38 cellular contexts compared by ENCODE assay signal in the genomic region with DNA sequence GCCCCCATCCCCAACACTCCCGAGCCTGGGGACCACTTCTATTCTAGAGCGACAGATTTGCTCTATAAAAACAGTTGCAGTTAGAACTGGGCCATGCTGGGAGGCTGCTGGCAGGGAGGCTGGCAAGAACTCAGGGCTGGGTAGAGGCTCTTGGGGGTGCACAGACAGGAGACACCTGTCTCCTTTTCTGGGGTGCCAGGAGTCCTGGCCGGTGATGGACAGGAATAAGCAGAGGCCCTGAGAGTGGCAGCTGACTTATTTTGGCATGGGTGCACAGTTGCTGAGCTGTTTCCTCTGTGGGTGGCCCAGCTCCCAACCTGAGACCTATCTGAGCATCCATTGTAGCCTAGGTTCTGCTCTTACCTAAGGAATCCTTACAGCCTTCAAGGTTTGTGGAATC. TPM values are rescaled to one million over a fixed set of nuclear protein-coding genes. Genes with fewer than 3 reads are reported as not detected.
"Had no signal": no experiment of that assay in that cellular context is flagged by ENCODE, and none has a peak within 500 bp of the region (broad histone marks: within the 10 kb centered on the region; RNA-seq: fewer than 3 reads in every experiment).

No MANE protein-coding gene starts in this region.

- DNase-seq: activated B cell treated with CpG ODN at 0.5 μM for 24 hours; activated CD4-positive, alpha-beta memory T cell treated with anti-CD3 and anti-CD28 coated beads for 36 hours; activated CD4-positive, alpha-beta T cell treated with anti-CD3 and anti-CD28 coated beads for 4 hours; activated CD4-positive, alpha-beta T cell treated with anti-CD3 and anti-CD28 coated beads, Interleukin-2, amount 10 ng/mL, durations not matched to agents 24 days and 14 days; activated CD4-positive, alpha-beta T cell treated with anti-CD3 and anti-CD28 coated beads, Interleukin-2, amount 50 U/mL, for 1 hour; activated CD4-positive, alpha-beta T cell treated with anti-CD3 and anti-CD28 coated beads, Interleukin-2, amount 50 U/mL, for 4 hours; activated CD4-positive, CD25-positive, alpha-beta regulatory T cell treated with anti-CD3 and anti-CD28 coated beads, Interleukin-2, amount 50 U/mL, for 72 hours; activated CD8-positive, alpha-beta memory T cell treated with anti-CD3 and anti-CD28 coated beads, Interleukin-2, amount 50 U/mL, for 4 hours; activated CD8-positive, alpha-beta T cell treated with anti-CD3 and anti-CD28 coated beads for 36 hours; activated effector memory CD4-positive, alpha-beta T cell treated with anti-CD3 and anti-CD28 coated beads, Interleukin-2, amount 50 U/mL, for 16 hours; activated gamma-delta T cell treated with Interleukin-2 at 50 U/mL for 16 hours; activated naive CD4-positive, alpha-beta T cell; activated naive CD4-positive, alpha-beta T cell treated with anti-CD3 and anti-CD28 coated beads for 36 hours; activated naive CD4-positive, alpha-beta T cell treated with anti-CD3 and anti-CD28 coated beads, Interleukin-2, amount 50 U/mL, for 16 hours; activated naive CD8-positive, alpha-beta T cell treated with anti-CD3 and anti-CD28 coated beads for 36 hours; activated T-cell treated with anti-CD3 and anti-CD28 coated beads for 4 hours; activated T-cell treated with anti-CD3 and anti-CD28 coated beads, Interleukin-2, amount 50 U/mL, for 1 hour; activated T-cell treated with anti-CD3 and anti-CD28 coated beads, Interleukin-2, amount 50 U/mL, for 4 hours; activated T-cell treated with anti-CD3 and anti-CD28 coated beads, Interleukin-2, amount 50 U/mL, for 72 hours; adrenal gland; amniotic stem cell; aorta; body of pancreas; brain microvascular endothelial cell; central memory CD4-positive, alpha-beta T cell; cerebellar nuclear complex; T-helper 1 cell; T-helper 2 cell; T-helper 9 cell had no signal

- H3K4me1 Mint-ChIP-seq: activated CD4-positive, alpha-beta T cell treated with anti-CD3 and anti-CD28 coated beads, Interleukin-2, amount 10 ng/mL, durations not matched to agents 24 days and 14 days; activated naive CD8-positive, alpha-beta T cell treated with anti-CD3 and anti-CD28 coated beads for 36 hours; activated T-helper 17 cell treated with anti-CD3 and anti-CD28 coated beads, Interleukin-2, amount 50 U/mL, for 72 hours had no signal

- H3K4me3 ChIP-seq: adrenal gland, body of pancreas, breast epithelium had no signal

- H3K36me3 Mint-ChIP-seq: activated CD4-positive, alpha-beta memory T cell treated with anti-CD3 and anti-CD28 coated beads for 36 hours; activated naive CD4-positive, alpha-beta T cell treated with anti-CD3 and anti-CD28 coated beads, Interleukin-2, amount 50 U/mL, for 72 hours; activated naive CD8-positive, alpha-beta T cell treated with anti-CD3 and anti-CD28 coated beads for 36 hours had no signal

- ATAC-seq: activated CD8-positive, alpha-beta T cell treated with anti-CD3 and anti-CD28 coated beads for 36 hours; activated naive CD4-positive, alpha-beta T cell treated with anti-CD3 and anti-CD28 coated beads, Interleukin-2, amount 50 U/mL, for 72 hours; activated T-cell treated with anti-CD3 and anti-CD28 coated beads, Interleukin-2, amount 50 U/mL, for 4 hours; activated T-cell treated with anti-CD3 and anti-CD28 coated beads, Interleukin-2, amount 50 U/mL, for 72 hours; activated T-helper 17 cell treated with anti-CD3 and anti-CD28 coated beads, Interleukin-2, amount 50 U/mL, for 72 hours; body of pancreas had no signal

- H3K4me3 Mint-ChIP-seq: activated B cell treated with CpG ODN at 0.5 μM for 24 hours; activated CD4-positive, alpha-beta memory T cell treated with anti-CD3 and anti-CD28 coated beads for 36 hours; activated CD4-positive, alpha-beta T cell treated with anti-CD3 and anti-CD28 coated beads, Interleukin-2, amount 10 ng/mL, durations not matched to agents 24 days and 14 days; activated CD8-positive, alpha-beta T cell treated with anti-CD3 and anti-CD28 coated beads for 36 hours; activated naive CD4-positive, alpha-beta T cell treated with anti-CD3 and anti-CD28 coated beads for 36 hours; activated naive CD8-positive, alpha-beta T cell treated with anti-CD3 and anti-CD28 coated beads for 36 hours; activated T-cell treated with anti-CD3 and anti-CD28 coated beads, Interleukin-2, amount 50 U/mL, for 4 hours; activated T-cell treated with anti-CD3 and anti-CD28 coated beads, Interleukin-2, amount 50 U/mL, for 72 hours; activated T-helper 1 cell treated with anti-CD3 and anti-CD28 coated beads, Interleukin-12 subunit alpha, Interleukin-12 subunit beta, Interleukin-2, Interleukin-4 antibody, amounts not matched to agents 30 ng/mL and 10 ng/mL and 1 ng/mL, durations not matched to agents 14 hours and 24 hours and 36 hours; activated T-helper 17 cell treated with anti-CD3 and anti-CD28 coated beads, Interleukin-2, amount 50 U/mL, for 72 hours; T-helper 1 cell treated with Interleukin-12 subunit alpha and Interleukin-12 subunit beta and Interleukin-4 antibody, amounts not matched to agents 30 μg/mL and 1 μg/mL, for 36 hours; T-helper 2 cell treated with Interferon-gamma antibody and Interleukin-4, amounts not matched to agents 5 μg/mL and 100 μg/mL, for 36 hours had no signal

- H3K9me3 ChIP-seq: adrenal gland, body of pancreas, breast epithelium had no signal

- H3K36me3 ChIP-seq: adrenal gland, brain microvascular endothelial cell, breast epithelium had no signal

- H3K27me3 ChIP-seq: body of pancreas, breast epithelium had no signal

- H3K4me1 ChIP-seq: adrenal gland, body of pancreas, breast epithelium had no signal

- H3K27ac Mint-ChIP-seq: activated B cell treated with CpG ODN at 0.5 μM for 24 hours; activated CD4-positive, alpha-beta memory T cell treated with anti-CD3 and anti-CD28 coated beads for 36 hours; activated CD4-positive, alpha-beta T cell treated with anti-CD3 and anti-CD28 coated beads, Interleukin-2, amount 10 ng/mL, durations not matched to agents 24 days and 14 days; activated CD8-positive, alpha-beta T cell treated with anti-CD3 and anti-CD28 coated beads for 36 hours; activated naive CD4-positive, alpha-beta T cell treated with anti-CD3 and anti-CD28 coated beads for 36 hours; activated naive CD4-positive, alpha-beta T cell treated with anti-CD3 and anti-CD28 coated beads, Interleukin-2, amount 50 U/mL, for 72 hours; activated naive CD8-positive, alpha-beta T cell treated with anti-CD3 and anti-CD28 coated beads for 36 hours; activated T-cell treated with anti-CD3 and anti-CD28 coated beads, Interleukin-2, amount 50 U/mL, for 72 hours; activated T-helper 1 cell treated with anti-CD3 and anti-CD28 coated beads, Interleukin-12 subunit alpha, Interleukin-12 subunit beta, Interleukin-2, Interleukin-4 antibody, amounts not matched to agents 30 ng/mL and 10 ng/mL and 1 ng/mL, durations not matched to agents 14 hours and 24 hours and 36 hours; activated T-helper 17 cell treated with anti-CD3 and anti-CD28 coated beads, Interleukin-2, amount 50 U/mL, for 72 hours; T-helper 1 cell treated with Interleukin-12 subunit alpha and Interleukin-12 subunit beta and Interleukin-4 antibody, amounts not matched to agents 30 μg/mL and 1 μg/mL, for 36 hours; T-helper 2 cell treated with Interferon-gamma antibody and Interleukin-4, amounts not matched to agents 5 μg/mL and 100 μg/mL, for 36 hours had no signal

- H3K9me3 Mint-ChIP-seq: activated B cell treated with CpG ODN at 0.5 μM for 24 hours; activated CD4-positive, alpha-beta memory T cell treated with anti-CD3 and anti-CD28 coated beads for 36 hours; activated CD4-positive, alpha-beta T cell treated with anti-CD3 and anti-CD28 coated beads, Interleukin-2, amount 10 ng/mL, durations not matched to agents 24 days and 14 days; activated CD8-positive, alpha-beta T cell treated with anti-CD3 and anti-CD28 coated beads for 36 hours; activated naive CD4-positive, alpha-beta T cell treated with anti-CD3 and anti-CD28 coated beads for 36 hours; activated naive CD4-positive, alpha-beta T cell treated with anti-CD3 and anti-CD28 coated beads, Interleukin-2, amount 50 U/mL, for 72 hours; activated naive CD8-positive, alpha-beta T cell treated with anti-CD3 and anti-CD28 coated beads for 36 hours; activated T-cell treated with anti-CD3 and anti-CD28 coated beads, Interleukin-2, amount 50 U/mL, for 4 hours; activated T-cell treated with anti-CD3 and anti-CD28 coated beads, Interleukin-2, amount 50 U/mL, for 72 hours; activated T-helper 1 cell treated with anti-CD3 and anti-CD28 coated beads, Interleukin-12 subunit alpha, Interleukin-12 subunit beta, Interleukin-2, Interleukin-4 antibody, amounts not matched to agents 30 ng/mL and 10 ng/mL and 1 ng/mL, durations not matched to agents 14 hours and 24 hours and 36 hours; activated T-helper 17 cell treated with anti-CD3 and anti-CD28 coated beads, Interleukin-2, amount 50 U/mL, for 72 hours; T-helper 1 cell treated with Interleukin-12 subunit alpha and Interleukin-12 subunit beta and Interleukin-4 antibody, amounts not matched to agents 30 μg/mL and 1 μg/mL, for 36 hours; T-helper 2 cell treated with Interferon-gamma antibody and Interleukin-4, amounts not matched to agents 5 μg/mL and 100 μg/mL, for 36 hours had no signal

- H3K27ac ChIP-seq: adrenal gland, body of pancreas, brain microvascular endothelial cell, breast epithelium, VCaP had no signal

RNA-seq across cellular contexts. Expression of a gene that starts 39.2 kb away (rescaled TPM):
- total RNA-seq: activated B cell treated with CpG ODN at 0.5 μM for 24 hours; activated CD4-positive, alpha-beta memory T cell treated with anti-CD3 and anti-CD28 coated beads for 36 hours; activated CD4-positive, alpha-beta T cell treated with anti-CD3 and anti-CD28 coated beads, Interleukin-2, amount 10 ng/mL, durations not matched to agents 24 days and 14 days; activated CD8-positive, alpha-beta memory T cell treated with anti-CD3 and anti-CD28 coated beads for 36 hours; activated CD8-positive, alpha-beta T cell treated with anti-CD3 and anti-CD28 coated beads for 36 hours; activated naive CD4-positive, alpha-beta T cell treated with anti-CD3 and anti-CD28 coated beads for 36 hours; activated naive CD4-positive, alpha-beta T cell treated with anti-CD3 and anti-CD28 coated beads, Interleukin-2, amount 50 U/mL, for 72 hours; activated naive CD8-positive, alpha-beta T cell treated with anti-CD3 and anti-CD28 coated beads for 36 hours; activated T-cell treated with anti-CD3 and anti-CD28 coated beads, Interleukin-2, amount 50 U/mL, for 72 hours; activated T-helper 1 cell treated with anti-CD3 and anti-CD28 coated beads, Interleukin-12 subunit alpha, Interleukin-12 subunit beta, Interleukin-2, Interleukin-4 antibody, amounts not matched to agents 30 ng/mL and 10 ng/mL and 1 ng/mL, durations not matched to agents 14 hours and 24 hours and 36 hours; activated T-helper 17 cell treated with anti-CD3 and anti-CD28 coated beads, Interleukin-2, amount 50 U/mL, for 72 hours; aorta; cardiac septum had no signal
